8 cellular contexts compared by ENCODE assay signal in genomic region chr1:220093361-220094015, GRCh38. TPM values are rescaled to one million over a fixed set of nuclear protein-coding genes. Genes with fewer than 3 reads are reported as not detected.
DNase-seq lines count a peak whose midpoint lies in the region; ATAC-seq lines count a peak whose summit lies in the region.

No MANE protein-coding gene starts in this region.

- H3K9me3 Mint-ChIP-seq in CD4-positive, CD25-positive, alpha-beta regulatory T cell: peaks cover 0 to 2% (median 0%) of the 10 kb centered on the region in 7 donors

- no peaks in the 10 kb centered on the region for H4K20me1 ChIP-seq in Karpas-422 (ENCODE audit: insufficient read depth, low read depth, low read length)

- H3K9me2 ChIP-seq in Karpas-422 (replicated peaks; ENCODE audit: insufficient read depth, low read length): no peaks in the 10 kb centered on the region

- peaks cover 16% of the 10 kb centered on the region for H3K36me3 ChIP-seq in CD4-positive, CD25-positive, alpha-beta regulatory T cell (ENCODE audit: control insufficient read depth, insufficient read depth, low read length)
- H3K36me3 ChIP-seq in Karpas-422 (ENCODE audit: insufficient read depth, low read length): peaks cover 18% of the 10 kb centered on the region; the same call in 1 of the 2 replicates
- H3K36me3 ChIP-seq in ectodermal cell (ENCODE audit: control insufficient read depth, insufficient read depth, low read length): peaks cover 9% of the 10 kb centered on the region
- peaks cover 4 to 11% (median 6%) of the 10 kb centered on the region in 3 donors for H3K36me3 ChIP-seq in skeletal muscle tissue (ENCODE audit: control insufficient read depth in 3 of 3, insufficient read depth in 3 of 3, low read length in 3 of 3)

- H3K9ac ChIP-seq in Karpas-422 (ENCODE audit: low read length): no peak overlapping the region
- no peak overlapping the region for H3K9ac ChIP-seq in skeletal muscle tissue (ENCODE audit: low read depth in 1 of 3, low read length in 3 of 3)

- H3K36me3 Mint-ChIP-seq in CD4-positive, CD25-positive, alpha-beta regulatory T cell: peaks cover 11% of the 10 kb centered on the region

- H3K9me3 ChIP-seq in CD4-positive, CD25-positive, alpha-beta regulatory T cell (ENCODE audit: control insufficient read depth in 2 of 2, low read length in 2 of 2): no peaks in the 10 kb centered on the region
- H3K9me3 ChIP-seq in Karpas-422 (ENCODE audit: low read length): no peaks in the 10 kb centered on the region
- no peaks in the 10 kb centered on the region for H3K9me3 ChIP-seq in ectodermal cell (ENCODE audit: control insufficient read depth, low read length)
- no peaks in the 10 kb centered on the region for H3K9me3 ChIP-seq in skeletal muscle tissue (ENCODE audit: control insufficient read depth in 3 of 3, low read length in 3 of 3)

- H3K79me2 ChIP-seq in Karpas-422 (ENCODE audit: low read length): peaks cover 49% of the 10 kb centered on the region

- no peaks in the 10 kb centered on the region for H3K27me3 ChIP-seq in CD4-positive, CD25-positive, alpha-beta regulatory T cell (ENCODE audit: control insufficient read depth, insufficient read depth, low read length)
- H3K27me3 ChIP-seq in Karpas-422 (ENCODE audit: low read length) (no peaks in the 10 kb centered on the region), ectodermal cell (ENCODE audit: control insufficient read depth, insufficient read depth, low read length, poor library complexity, severe bottlenecking) (no peaks in the 10 kb centered on the region), skeletal muscle tissue (ENCODE audit: control insufficient read depth in 3 of 3, insufficient read depth in 3 of 3, low read length in 3 of 3) (no peaks in the 10 kb centered on the region)

- H3K4me1 Mint-ChIP-seq in CD4-positive, CD25-positive, alpha-beta regulatory T cell: peaks cover 28 to 45% (median 37%) of the 10 kb centered on the region in 4 donors

- peak overlapping the region in 2 of 3 donors; percentile 36 to 64 for H3K27ac Mint-ChIP-seq in CD4-positive, CD25-positive, alpha-beta regulatory T cell

- H3K4me2 ChIP-seq in Karpas-422 (ENCODE audit: low read depth, low read length, poor library complexity, severe bottlenecking): peak overlapping the region; percentile 50

- ATAC-seq in CD4-positive, CD25-positive, alpha-beta regulatory T cell (ENCODE audit: low read depth in 2 of 2): no peak
- peak; percentile 12 for ATAC-seq in GM19455 (IDR thresholded peaks at IDR 0.05; ENCODE audit: unreplicated experiment)
- ATAC-seq in HG03457 (IDR thresholded peaks at IDR 0.05; ENCODE audit: unreplicated experiment): no peak
- ATAC-seq in activated CD4-positive, CD25-positive, alpha-beta regulatory T cell treated with anti-CD3 and anti-CD28 coated beads, Interleukin-2, amount 50 U/mL, for 24 hours: no peak
- no peak for ATAC-seq in stimulated activated naive CD8-positive, alpha-beta T cell treated with anti-CD3 and anti-CD28 coated beads, Interleukin-15, Interleukin-2, amounts not matched to agents 100 U/mL and 50 U/mL, for 24 hours

- peaks cover 4% of the 10 kb centered on the region for H3K27me3 Mint-ChIP-seq in CD4-positive, CD25-positive, alpha-beta regulatory T cell

- H3K4me3 Mint-ChIP-seq in CD4-positive, CD25-positive, alpha-beta regulatory T cell: peak overlapping the region; percentile 50 to 87 (median 73)

- 0 out of 2 replicates have a peak overlapping the region, but pooled peaks have one; percentile 24 for H2AFZ ChIP-seq in Karpas-422 (ENCODE audit: low read length)

- H3K4me1 ChIP-seq in CD4-positive, CD25-positive, alpha-beta regulatory T cell (ENCODE audit: control insufficient read depth, insufficient read depth, low read length, poor library complexity, severe bottlenecking): peaks cover 27% of the 10 kb centered on the region
- H3K4me1 ChIP-seq in Karpas-422 (ENCODE audit: low read length): peaks cover 33% of the 10 kb centered on the region
- H3K4me1 ChIP-seq in ectodermal cell (ENCODE audit: control insufficient read depth, insufficient read depth, low read length): no peaks in the 10 kb centered on the region
- H3K4me1 ChIP-seq in skeletal muscle tissue (ENCODE audit: control insufficient read depth in 3 of 3, insufficient read depth in 3 of 3, low read length in 3 of 3): peaks cover 11 to 18% (median 15%) of the 10 kb centered on the region in 3 donors

- H3K27ac ChIP-seq in CD4-positive, CD25-positive, alpha-beta regulatory T cell (ENCODE audit: insufficient read depth, low read length, poor library complexity, severe bottlenecking): no peak overlapping the region
- peak overlapping the region; percentile 54 for H3K27ac ChIP-seq in Karpas-422 (ENCODE audit: low read length)
- H3K27ac ChIP-seq in ectodermal cell (ENCODE audit: insufficient read depth, low read depth, low read length, poor library complexity, severe bottlenecking): no peak overlapping the region
- H3K27ac ChIP-seq in skeletal muscle tissue (ENCODE audit: low read depth, low read length): no peak overlapping the region

- no peak for DNase-seq in CD4-positive, CD25-positive, alpha-beta regulatory T cell
- no peak for DNase-seq in Karpas-422
- DNase-seq in stimulated activated naive CD8-positive, alpha-beta T cell treated with anti-CD3 and anti-CD28 coated beads, Interleukin-15, Interleukin-2, amounts not matched to agents 100 U/mL and 50 U/mL, for 24 hours: no peak

- 36 to 37% methylated on average over 10 to 11 of the region's 12 CpGs for WGBS in ectodermal cell, 2 experiments

- peak overlapping the region; percentile 81 for H3K4me3 ChIP-seq in CD4-positive, CD25-positive, alpha-beta regulatory T cell (ENCODE audit: low read depth, low read length)
- no peak overlapping the region for H3K4me3 ChIP-seq in Karpas-422 (ENCODE audit: low read length)
- peak overlapping the region; percentile 97 for H3K4me3 ChIP-seq in ectodermal cell (ENCODE audit: insufficient read depth, low read depth, low read length)
- peak overlapping the region; percentile 22 to 69 (median 45) for H3K4me3 ChIP-seq in skeletal muscle tissue (ENCODE audit: low read length in 3 of 3)

RNA-seq across cellular contexts. Expression of gene IARS2, which starts 0.4 kb away (rescaled TPM):
- 26.7 TPM for total RNA-seq in CD4-positive, CD25-positive, alpha-beta regulatory T cell
- 10 to 100 TPM; 49.7 to 61.3 (median 55.2) TPM for polyA plus RNA-seq in CD4-positive, CD25-positive, alpha-beta regulatory T cell
- total RNA-seq in Karpas-422 (2014; rRNA removed; shearing (Covaris generic); ENCODE audit: low replicate concordance): 68.3 and 79.8 TPM in 2 replicates
- polyA plus RNA-seq in ectodermal cell (2013, experiment 1 of 4): 76.0 TPM
- polyA plus RNA-seq in ectodermal cell (2013, experiment 2 of 4): 75.0 TPM
- polyA plus RNA-seq in ectodermal cell (2013, experiment 3 of 4): 59.4 TPM
- polyA plus RNA-seq in ectodermal cell (2013, experiment 4 of 4): 63.4 TPM
- 78.3 TPM for total RNA-seq in skeletal muscle tissue

RNA-seq across cellular contexts. Expression of gene BPNT1, which starts 3.9 kb away (rescaled TPM):
- 7.7 TPM for total RNA-seq in CD4-positive, CD25-positive, alpha-beta regulatory T cell
- polyA plus RNA-seq in CD4-positive, CD25-positive, alpha-beta regulatory T cell: 10 to 100 TPM; 15.0 to 24.0 (median 16.0) TPM
- total RNA-seq in Karpas-422 (2014; rRNA removed; shearing (Covaris generic); ENCODE audit: low replicate concordance): 65.3 and 69.1 TPM in 2 replicates
- polyA plus RNA-seq in ectodermal cell (2013, experiment 1 of 4): 20.8 TPM
- 22.0 TPM for polyA plus RNA-seq in ectodermal cell (2013, experiment 2 of 4)
- polyA plus RNA-seq in ectodermal cell (2013, experiment 3 of 4): 18.0 TPM
- polyA plus RNA-seq in ectodermal cell (2013, experiment 4 of 4): 17.5 TPM
- 18.8 TPM for total RNA-seq in skeletal muscle tissue

RNA-seq across cellular contexts. Expression of gene EPRS1, which starts 47.2 kb away (rescaled TPM):
- 45.0 TPM for total RNA-seq in CD4-positive, CD25-positive, alpha-beta regulatory T cell
- polyA plus RNA-seq in CD4-positive, CD25-positive, alpha-beta regulatory T cell: 10 to 100 TPM; 39.9 to 51.1 (median 43.0) TPM
- 113 and 187 TPM in 2 replicates for total RNA-seq in Karpas-422 (2014; rRNA removed; shearing (Covaris generic); ENCODE audit: low replicate concordance)
- 114 TPM for polyA plus RNA-seq in ectodermal cell (2013, experiment 1 of 4)
- polyA plus RNA-seq in ectodermal cell (2013, experiment 2 of 4): 115 TPM
- polyA plus RNA-seq in ectodermal cell (2013, experiment 3 of 4): 85.9 TPM
- 90.1 TPM for polyA plus RNA-seq in ectodermal cell (2013, experiment 4 of 4)
- total RNA-seq in skeletal muscle tissue: 88.2 TPM
